11 cellular contexts compared by ENCODE assay signal in genomic region chr7:33054261-33054964, GRCh38. TPM values are rescaled to one million over a fixed set of nuclear protein-coding genes. Genes with fewer than 3 reads are reported as not detected.
DNase-seq lines count a peak whose midpoint lies in the region; ATAC-seq and TF ChIP-seq lines count a peak whose summit lies in the region.
"Had no signal": no experiment of that assay in that cellular context is flagged by ENCODE, and none has a peak within 500 bp of the region (broad histone marks: within the 10 kb centered on the region; RNA-seq: fewer than 3 reads in every experiment).

No MANE protein-coding gene starts in this region.

- H3K27ac Mint-ChIP-seq in CD4-positive, CD25-positive, alpha-beta regulatory T cell = peak overlapping the region; percentile 83 to 90 (median 90)
- peak overlapping the region; percentile 59 to 89 for H3K27ac Mint-ChIP-seq in T-cell
- H3K27ac Mint-ChIP-seq: dendritic cell treated with granulocyte-macrophage colony-stimulating factor and Interleukin-4, amounts not matched to agents 40 ng/mL and 50 ng/mL, for 4 days had no signal

- H3K14ac ChIP-seq in neuronal stem cell (ENCODE audit: low read length) = no peak overlapping the region

- DNase-seq in CD4-positive, CD25-positive, alpha-beta regulatory T cell = peak in 2 of 3 donors; percentile 29 to 56
- DNase-seq in HCEC 1CT (peak; percentile 34), T-cell (peak in 1 of 34 experiments; percentile 15), fibroblast of pulmonary artery (ENCODE audit: low read depth) (peak; percentile 30), neuronal stem cell (ENCODE audit: low spot score) (no peak), superior temporal gyrus (ENCODE audit: extremely low spot score) (no peak)
- DNase-seq: activated CD4-positive, alpha-beta T cell treated with anti-CD3 and anti-CD28 coated beads for 48 hours; right cardiac atrium had no signal

- peak overlapping the region in 2 of 4 donors; percentile 16 to 66 for H3K4me3 Mint-ChIP-seq in CD4-positive, CD25-positive, alpha-beta regulatory T cell
- no peak overlapping the region for H3K4me3 Mint-ChIP-seq in T-cell
- H3K4me3 Mint-ChIP-seq: dendritic cell treated with granulocyte-macrophage colony-stimulating factor and Interleukin-4, amounts not matched to agents 40 ng/mL and 50 ng/mL, for 4 days had no signal

- H3K4me3 ChIP-seq in CD4-positive, CD25-positive, alpha-beta regulatory T cell (ENCODE audit: low read depth, low read length) = peak overlapping the region; percentile 47
- no peak overlapping the region for H3K4me3 ChIP-seq in fibroblast of pulmonary artery (replicated peaks; ENCODE audit: low read depth, low read length)
- H3K4me3 ChIP-seq in neuronal stem cell (ENCODE audit: low read length in 2 of 2) = no peak overlapping the region

- H3K36me3 Mint-ChIP-seq in CD4-positive, CD25-positive, alpha-beta regulatory T cell = peaks cover 4% of the 10 kb centered on the region
- peaks cover 10% of the 10 kb centered on the region for H3K36me3 Mint-ChIP-seq in T-cell

- no peak overlapping the region for H3K18ac ChIP-seq in neuronal stem cell (ENCODE audit: low read length)

- no peak overlapping the region for H4K91ac ChIP-seq in neuronal stem cell (ENCODE audit: low read depth, low read length, poor library complexity)

- H3K79me1 ChIP-seq in neuronal stem cell (ENCODE audit: low read depth, low read length) = peaks cover 3% of the 10 kb centered on the region

- H2BK12ac ChIP-seq in neuronal stem cell (ENCODE audit: low read length) = no peak overlapping the region

- H2AFZ ChIP-seq in neuronal stem cell (ENCODE audit: low read length) = no peak overlapping the region

- H3K9me3 Mint-ChIP-seq in CD4-positive, CD25-positive, alpha-beta regulatory T cell = no peaks in the 10 kb centered on the region
- no peaks in the 10 kb centered on the region for H3K9me3 Mint-ChIP-seq in T-cell
- H3K9me3 Mint-ChIP-seq: dendritic cell treated with granulocyte-macrophage colony-stimulating factor and Interleukin-4, amounts not matched to agents 40 ng/mL and 50 ng/mL, for 4 days had no signal

- peak overlapping the region; percentile 69 for H3K27ac ChIP-seq in CD4-positive, CD25-positive, alpha-beta regulatory T cell (ENCODE audit: insufficient read depth, low read length, poor library complexity, severe bottlenecking)
- H3K27ac ChIP-seq in neuronal stem cell (replicated peaks; ENCODE audit: low read length) = no peak overlapping the region

- peak; percentile 76 to 80 for ATAC-seq in CD4-positive, CD25-positive, alpha-beta regulatory T cell (ENCODE audit: low read depth in 2 of 2)
- ATAC-seq in T-cell (replicated peaks in 1 of 4) (peak; percentile 76 to 92 (median 84)), HG02840 (IDR thresholded peaks at IDR 0.05; ENCODE audit: low FRiP score, unreplicated experiment) (no peak), HG03025 (IDR thresholded peaks at IDR 0.05; ENCODE audit: low FRiP score, unreplicated experiment) (no peak)

- H3K9ac ChIP-seq in neuronal stem cell (ENCODE audit: low read depth, low read length, poor library complexity) = no peak overlapping the region

- no CpG with 5 or more reads among the region's 2 CpGs for WGBS in neuronal stem cell (ENCODE audit: extremely low coverage in 2 of 2, insufficient read length in 2 of 2, insufficient replicate concordance in 1 of 2), 2 donors

- no peak overlapping the region for H3K4ac ChIP-seq in neuronal stem cell (ENCODE audit: low read length)

- no peaks in the 10 kb centered on the region for H3K9me3 ChIP-seq in CD4-positive, CD25-positive, alpha-beta regulatory T cell (ENCODE audit: control insufficient read depth in 2 of 2, low read length in 2 of 2)
- peaks cover 0 to 10% of the 10 kb centered on the region in 2 donors for H3K9me3 ChIP-seq in neuronal stem cell (replicated peaks in 1 of 2; ENCODE audit: control insufficient read depth in 2 of 2, insufficient read depth in 1 of 2, low read depth in 1 of 2, low read length in 2 of 2)

- no peak overlapping the region for H3K4me2 ChIP-seq in neuronal stem cell (ENCODE audit: insufficient read depth, low read length, poor library complexity, severe bottlenecking)

- H3K4me1 ChIP-seq in CD4-positive, CD25-positive, alpha-beta regulatory T cell (ENCODE audit: control insufficient read depth, insufficient read depth, low read length, poor library complexity, severe bottlenecking) = peaks cover 50% of the 10 kb centered on the region
- no peaks in the 10 kb centered on the region for H3K4me1 ChIP-seq in neuronal stem cell (ENCODE audit: control insufficient read depth in 2 of 2, insufficient read depth in 1 of 2, low read depth in 1 of 2, low read length in 2 of 2)

- H4K8ac ChIP-seq in neuronal stem cell (ENCODE audit: low read depth, low read length) = no peak overlapping the region

- H3K27me3 Mint-ChIP-seq in CD4-positive, CD25-positive, alpha-beta regulatory T cell = no peaks in the 10 kb centered on the region
- no peaks in the 10 kb centered on the region for H3K27me3 Mint-ChIP-seq in T-cell
- H3K27me3 Mint-ChIP-seq: dendritic cell treated with granulocyte-macrophage colony-stimulating factor and Interleukin-4, amounts not matched to agents 40 ng/mL and 50 ng/mL, for 4 days had no signal

- peaks cover 42 to 86% (median 64%) of the 10 kb centered on the region in 4 donors for H3K4me1 Mint-ChIP-seq in CD4-positive, CD25-positive, alpha-beta regulatory T cell
- H3K4me1 Mint-ChIP-seq in T-cell = peaks cover 61 to 72% (median 72%) of the 10 kb centered on the region in 3 donors

- no peak overlapping the region for H2BK5ac ChIP-seq in neuronal stem cell (ENCODE audit: low read length)

- POLR2A ChIA-PET in T-cell (lab: Charles Lee) = interaction anchor here (0.5 to 1.0 kb wide), 4 partner anchors 14 to 114 kb away, joined by 3 to 9 read pairs (median 4); no protein-coding TSS in a partner anchor

- no peaks in the 10 kb centered on the region for H3K27me3 ChIP-seq in CD4-positive, CD25-positive, alpha-beta regulatory T cell (ENCODE audit: control insufficient read depth, insufficient read depth, low read length)
- no peaks in the 10 kb centered on the region for H3K27me3 ChIP-seq in neuronal stem cell (ENCODE audit: control insufficient read depth in 3 of 3, insufficient read depth in 3 of 3, low read depth in 1 of 3, low read length in 3 of 3)

- no peak overlapping the region for H2BK15ac ChIP-seq in neuronal stem cell (ENCODE audit: low read length)

- CTCF ChIA-PET in T-cell (lab: Charles Lee) = interaction anchor here (0.6 to 5.5 kb wide), 16 partner anchors 8 to 233 kb away, joined by 3 to 30 read pairs (median 3); partner anchors contain the start of genes NT5C3A (in 1 of the 2) and RP9 (in 1 of the 2)

- no peak overlapping the region for H2BK120ac ChIP-seq in neuronal stem cell (ENCODE audit: low read depth, low read length)

- no peak for TF ChIP-seq CTCF in fibroblast of pulmonary artery (IDR thresholded peaks at IDR 0.05; ENCODE audit: low read length, missing control alignments)

- no peak overlapping the region for H3K23ac ChIP-seq in neuronal stem cell (ENCODE audit: low read depth, low read length, poor library complexity)

- H3K36me3 ChIP-seq in CD4-positive, CD25-positive, alpha-beta regulatory T cell (ENCODE audit: control insufficient read depth, insufficient read depth, low read length) = no peaks in the 10 kb centered on the region
- H3K36me3 ChIP-seq in neuronal stem cell (replicated peaks in 1 of 2; ENCODE audit: control insufficient read depth in 2 of 2, insufficient read depth in 2 of 2, low read length in 2 of 2) = peaks cover 0 to 17% of the 10 kb centered on the region in 2 donors

- H2AK5ac ChIP-seq in neuronal stem cell (ENCODE audit: low read depth, low read length) = no peak overlapping the region

RNA-seq across cellular contexts. Expression of gene NT5C3A, which starts 8.2 kb away (rescaled TPM):
- total RNA-seq in CD4-positive, CD25-positive, alpha-beta regulatory T cell = 61.7 TPM
- 10 to 100 TPM; 55.1 to 74.0 (median 61.3) TPM for polyA plus RNA-seq in CD4-positive, CD25-positive, alpha-beta regulatory T cell
- total RNA-seq in T-cell = 10 to 100 TPM; 31.1 to 41.1 (median 38.0) TPM
- polyA plus RNA-seq in neuronal stem cell (2013, experiment 1 of 2) = 34.4 TPM
- 35.9 TPM for polyA plus RNA-seq in neuronal stem cell (2013, experiment 2 of 2)

RNA-seq across cellular contexts. Expression of gene RP9, which starts 54.8 kb away (rescaled TPM):
- 14.3 TPM for total RNA-seq in CD4-positive, CD25-positive, alpha-beta regulatory T cell
- 10 to 100 TPM; 18.7 to 26.2 (median 21.5) TPM for polyA plus RNA-seq in CD4-positive, CD25-positive, alpha-beta regulatory T cell
- total RNA-seq in T-cell = 10 to 100 TPM; 14.7 to 18.3 (median 17.0) TPM
- 34.9 TPM for polyA plus RNA-seq in neuronal stem cell (2013, experiment 1 of 2)
- polyA plus RNA-seq in neuronal stem cell (2013, experiment 2 of 2) = 34.5 TPM

Comparison
In these comparisons a context has a peak if more than half of its experiments do, and no peak if none do; other contexts are left out.
1. ATAC-seq: peak in CD4-positive, CD25-positive, alpha-beta regulatory T cell (2 of 2) and T-cell (4 of 4); none in HG02840 (single experiment) and HG03025 (single experiment).
2. DNase-seq: peak in CD4-positive, CD25-positive, alpha-beta regulatory T cell (2 of 3), HCEC 1CT (single experiment) and fibroblast of pulmonary artery (single experiment); none in neuronal stem cell (single experiment) and superior temporal gyrus (single experiment).